In the genomic region with DNA sequence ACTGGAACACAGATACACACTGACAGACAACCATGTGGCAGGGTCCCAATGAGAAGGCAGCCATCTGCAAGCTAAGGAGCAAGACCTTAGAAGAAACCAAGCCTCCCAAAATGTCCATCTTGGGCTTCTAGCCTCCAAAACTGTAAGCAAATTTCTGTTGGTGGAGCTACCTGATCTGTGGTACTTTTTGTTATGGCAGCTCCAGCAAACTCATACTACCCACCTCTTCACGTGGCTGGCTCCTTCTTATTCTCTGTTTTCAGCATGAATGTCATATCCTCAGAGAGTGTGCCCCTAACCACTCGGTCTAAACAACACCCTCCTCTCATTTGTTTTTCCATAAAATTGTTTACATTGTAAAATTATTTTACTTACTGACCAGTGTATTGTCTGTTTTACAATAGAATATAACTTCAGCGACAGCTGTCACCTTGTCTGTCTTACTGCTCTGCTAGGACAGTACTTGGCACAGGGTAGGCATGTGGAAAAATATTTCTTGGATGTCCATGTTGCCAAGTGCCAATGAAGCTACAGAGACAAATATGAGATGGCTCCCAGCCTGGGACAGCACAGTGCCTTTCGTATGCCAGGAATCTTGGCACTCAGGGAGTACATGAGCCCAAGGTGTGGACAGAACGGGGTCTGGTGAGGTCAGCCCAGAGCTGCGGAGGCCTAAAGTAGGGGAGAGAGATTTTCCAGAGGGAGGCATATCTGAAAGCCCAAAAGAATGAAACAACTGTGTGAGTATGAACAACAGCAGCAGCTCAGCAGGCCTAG, we compare ENCODE assay signal across 14 cellular contexts. TPM values are rescaled to one million over a fixed set of nuclear protein-coding genes. Genes with fewer than 3 reads are reported as not detected.
DNase-seq lines count a peak whose midpoint lies in the region; ATAC-seq and TF ChIP-seq lines count a peak whose summit lies in the region.
"Had no signal": no experiment of that assay in that cellular context is flagged by ENCODE, and none has a peak within 500 bp of the region (broad histone marks: within the 10 kb centered on the region; RNA-seq: fewer than 3 reads in every experiment).

No MANE protein-coding gene starts in this region.

- H3K27ac ChIP-seq in C4-2B, result peak overlapping the region; percentile 26; the same call in 1 of the 2 replicates
- peak overlapping the region; percentile 28 to 70 (median 59) for H3K27ac ChIP-seq in esophagus muscularis mucosa (replicated peaks in 1 of 4)
- no peak overlapping the region for H3K27ac ChIP-seq in prostate gland
- no peak overlapping the region for H3K27ac ChIP-seq in vagina
- H3K27ac ChIP-seq: BLaER1, KMS-11 had no signal

- H3K4me3 ChIP-seq in esophagus muscularis mucosa (no peak overlapping the region), prostate gland (no peak overlapping the region), vagina (no peak overlapping the region)
- H3K4me3 ChIP-seq: BLaER1 had no signal

- no peaks in the 10 kb centered on the region for H3K27me3 ChIP-seq in esophagus muscularis mucosa
- no peaks in the 10 kb centered on the region for H3K27me3 ChIP-seq in prostate gland (replicated peaks; ENCODE audit: insufficient read depth)
- no peaks in the 10 kb centered on the region for H3K27me3 ChIP-seq in vagina
- H3K27me3 ChIP-seq: BLaER1 had no signal

- no peaks in the 10 kb centered on the region for H3K9me3 ChIP-seq in esophagus muscularis mucosa
- no peaks in the 10 kb centered on the region for H3K9me3 ChIP-seq in prostate gland
- H3K9me3 ChIP-seq in vagina, result no peaks in the 10 kb centered on the region
- H3K9me3 ChIP-seq: BLaER1 had no signal

- peaks cover 0 to 10% (median 7%) of the 10 kb centered on the region in 4 donors for H3K4me1 ChIP-seq in esophagus muscularis mucosa
- no peaks in the 10 kb centered on the region for H3K4me1 ChIP-seq in prostate gland (replicated peaks)
- H3K4me1 ChIP-seq in vagina, result no peaks in the 10 kb centered on the region
- H3K4me1 ChIP-seq: BLaER1 had no signal

- DNase-seq in esophagus muscularis mucosa (ENCODE audit: extremely low spot score) (no peak), left ventricle myocardium superior (peak; percentile 74), prostate gland (ENCODE audit: low spot score) (peak; percentile 51), HEK293T (ENCODE audit: extremely low spot score) (no peak), NCI-H1105 treated with DMSO at 0.1 percent for 48 hours (lab: John Stamatoyannopoulos, UW) (no peak), NCI-H1417 treated with DMSO at 0.1 percent for 48 hours (lab: John Stamatoyannopoulos, UW) (no peak), vagina (ENCODE audit: extremely low spot score in 2 of 2) (no peak)
- DNase-seq: DND-41, HFFc6, NCI-H1105, NCI-H187 treated with DMSO at 0.1 percent for 48 hours had no signal

- peak; percentile 98 for ATAC-seq in left ventricle myocardium superior

- POLR2A ChIA-PET in HEK293T (lab: Yijun Ruan, JAX), result no interaction called here

- CTCF ChIA-PET in HEK293T (lab: Yijun Ruan, JAX), result no interaction called here

- H3K36me3 ChIP-seq in esophagus muscularis mucosa (no peaks in the 10 kb centered on the region), prostate gland (no peaks in the 10 kb centered on the region), vagina (no peaks in the 10 kb centered on the region)
- H3K36me3 ChIP-seq: BLaER1 had no signal

- no peak for TF ChIP-seq POLR2A in esophagus muscularis mucosa (IDR thresholded peaks at IDR 0.05; ENCODE audit: low read depth)
- no peak for TF ChIP-seq POLR2A in prostate gland (IDR thresholded peaks at IDR 0.05)
- TF ChIP-seq POLR2A in vagina (IDR thresholded peaks at IDR 0.05), result no peak

- 60% methylated on average over 6 of the region's 6 CpGs for WGBS in esophagus muscularis mucosa
- 68% methylated on average over 6 of the region's 6 CpGs for WGBS in prostate gland

- intact Hi-C loops in esophagus muscularis mucosa (cut with DNase I) (no loop called here), left ventricle myocardium superior (cut with micrococcal nuclease) (loop anchor here (10.0 kb wide), 1 partner anchor 51 kb away; no protein-coding TSS in a partner anchor), prostate gland (cut with DNase I) (no loop called here), vagina (cut with DNase I) (no loop called here)

- TF ChIP-seq EP300 in esophagus muscularis mucosa (IDR thresholded peaks at IDR 0.05), result no peak

- TF ChIP-seq CTCF in C4-2B (conservative IDR thresholded peaks at IDR 0.05) (no peak), esophagus muscularis mucosa (IDR thresholded peaks at IDR 0.05) (no peak), prostate gland (IDR thresholded peaks at IDR 0.05) (no peak), vagina (IDR thresholded peaks at IDR 0.05) (no peak)

TF ChIP-seq in HEK293T, 16 proteins besides CTCF, POLR2A, EP300 and RAD21:
- no peak for TF ChIP-seq L3MBTL2 (conservative IDR thresholded peaks at IDR 0.05)

RNA-seq across cellular contexts. Expression of a gene that starts 17.4 kb away (rescaled TPM):
- total RNA-seq in esophagus muscularis mucosa (10 to 100 TPM; 42.8 to 56.9 (median 53.8) TPM), left ventricle myocardium superior (86.2 TPM), prostate gland (10 to 100 TPM; 91.0 to 93.9 TPM), vagina (56.0 TPM)

Comparison
In these comparisons a context has a peak if more than half of its experiments do, and no peak if none do; other contexts are left out.
1. H3K27ac ChIP-seq: peak in C4-2B (single experiment) and esophagus muscularis mucosa (4 of 4); none in prostate gland (0 of 2) and vagina (single experiment).
2. DNase-seq: peak in left ventricle myocardium superior (single experiment) and prostate gland (single experiment); none in esophagus muscularis mucosa (single experiment), HEK293T (single experiment), NCI-H1105 treated with DMSO at 0.1 percent for 48 hours (single experiment), NCI-H1417 treated with DMSO at 0.1 percent for 48 hours (single experiment) and vagina (0 of 2).